ENCODE assay signal across 10 cellular contexts in genomic region chr1:78070758-78071157, GRCh38. TPM values are rescaled to one million over a fixed set of nuclear protein-coding genes. Genes with fewer than 3 reads are reported as not detected.
DNase-seq lines count a peak whose midpoint lies in the region; ATAC-seq and TF ChIP-seq lines count a peak whose summit lies in the region.
"Had no signal": no experiment of that assay in that cellular context is flagged by ENCODE, and none has a peak within 500 bp of the region (broad histone marks: within the 10 kb centered on the region; RNA-seq: fewer than 3 reads in every experiment).

No MANE protein-coding gene starts in this region.

- H3K27me3 ChIP-seq in right cardiac atrium (ENCODE audit: control insufficient read depth, insufficient read depth) (no peaks in the 10 kb centered on the region), MM.1S (replicated peaks; ENCODE audit: insufficient read depth, low read length) (no peaks in the 10 kb centered on the region), Karpas-422 (ENCODE audit: low read length) (no peaks in the 10 kb centered on the region; the same call in 1 of the 2 replicates)

- H3K9ac ChIP-seq in MM.1S (ENCODE audit: low read length), result no peak overlapping the region
- no peak overlapping the region for H3K9ac ChIP-seq in Karpas-422 (ENCODE audit: low read length)

- CTCF ChIA-PET in RWPE1 (lab: Yijun Ruan, JAX), result interaction anchor here (1.2 kb wide), 1 partner anchor 9 kb away, joined by 3 read pairs; no protein-coding TSS in a partner anchor

- peak; percentile 70 for DNase-seq in AG10803 (ENCODE audit: low read depth)
- DNase-seq in H4 (ENCODE audit: low spot score), result peak; percentile 14
- DNase-seq in RWPE1 (ENCODE audit: low spot score), result peak; percentile 91
- no peak for DNase-seq in right cardiac atrium
- no peak for DNase-seq in NK-92 (lab: John Stamatoyannopoulos, UW; ENCODE audit: unreplicated experiment)
- DNase-seq in SKM-1 (lab: John Stamatoyannopoulos, UW; ENCODE audit: unreplicated experiment), result no peak
- DNase-seq in MM.1S, result no peak
- no peak for DNase-seq in Karpas-422
- DNase-seq: activated effector memory CD4-positive, alpha-beta T cell treated with anti-CD3 and anti-CD28 coated beads, Interleukin-2, amount 50 U/mL, for 16 hours had no signal

- no peaks in the 10 kb centered on the region for H3K9me2 ChIP-seq in MM.1S (replicated peaks; ENCODE audit: insufficient read depth, low read length)
- no peaks in the 10 kb centered on the region for H3K9me2 ChIP-seq in Karpas-422 (replicated peaks; ENCODE audit: insufficient read depth, low read length)

- peak; percentile 62 to 72 for ATAC-seq in right cardiac atrium
- ATAC-seq: Panc1 had no signal

- H3K36me3 ChIP-seq in MM.1S (replicated peaks; ENCODE audit: insufficient read depth, low read length) (no peaks in the 10 kb centered on the region), Karpas-422 (ENCODE audit: insufficient read depth, low read length) (no peaks in the 10 kb centered on the region)

- no peaks in the 10 kb centered on the region for H3K79me2 ChIP-seq in MM.1S (ENCODE audit: low read length)
- no peaks in the 10 kb centered on the region for H3K79me2 ChIP-seq in Karpas-422 (ENCODE audit: low read length)

- H3K4me1 ChIP-seq in right cardiac atrium (ENCODE audit: control insufficient read depth, insufficient read depth, low read length) (no peaks in the 10 kb centered on the region), MM.1S (ENCODE audit: low read length) (no peaks in the 10 kb centered on the region), Karpas-422 (ENCODE audit: low read length) (no peaks in the 10 kb centered on the region)

- H3K4me3 ChIP-seq in AG10803 (ENCODE audit: low read length) (no peak overlapping the region), right cardiac atrium (ENCODE audit: low read length) (no peak overlapping the region), MM.1S (ENCODE audit: low read length) (no peak overlapping the region), Karpas-422 (ENCODE audit: low read length) (no peak overlapping the region)

- no peaks in the 10 kb centered on the region for H3F3A ChIP-seq in MM.1S (ENCODE audit: insufficient read depth, low read length)

- no peak overlapping the region for H3K4me2 ChIP-seq in MM.1S (ENCODE audit: low read depth, low read length)
- H3K4me2 ChIP-seq in Karpas-422 (ENCODE audit: low read depth, low read length, poor library complexity, severe bottlenecking), result no peak overlapping the region

- no peak for TF ChIP-seq CTCF in AG10803 (conservative IDR thresholded peaks at IDR 0.05; ENCODE audit: low read length)
- TF ChIP-seq CTCF in RWPE1 (conservative IDR thresholded peaks at IDR 0.05; ENCODE audit: low read depth), result no peak
- TF ChIP-seq CTCF in MM.1S (IDR thresholded peaks at IDR 0.05; ENCODE audit: low read length), result no peak

- WGBS in right cardiac atrium, result 32% methylated on average over 2 of the region's 2 CpGs

- H3K27ac ChIP-seq in RWPE1 (no peak overlapping the region), right cardiac atrium (ENCODE audit: low read length) (no peak overlapping the region), MM.1S (ENCODE audit: low read length) (no peak overlapping the region), Karpas-422 (ENCODE audit: low read length) (no peak overlapping the region)

- no peaks in the 10 kb centered on the region for H4K20me1 ChIP-seq in MM.1S (ENCODE audit: insufficient read depth, low read length)
- H4K20me1 ChIP-seq in Karpas-422 (ENCODE audit: insufficient read depth, low read depth, low read length), result no peaks in the 10 kb centered on the region

- intact Hi-C loops in right cardiac atrium (cut with DNase I), result no loop called here

- no peak overlapping the region for H2AFZ ChIP-seq in MM.1S (ENCODE audit: low read length)
- no peak overlapping the region for H2AFZ ChIP-seq in Karpas-422 (ENCODE audit: low read length)

- no peaks in the 10 kb centered on the region for H3K9me3 ChIP-seq in right cardiac atrium (ENCODE audit: control insufficient read depth, low read length)
- H3K9me3 ChIP-seq in MM.1S (replicated peaks; ENCODE audit: insufficient read depth, low read length), result no peaks in the 10 kb centered on the region
- no peaks in the 10 kb centered on the region for H3K9me3 ChIP-seq in Karpas-422 (ENCODE audit: low read length)

- POLR2A ChIA-PET in RWPE1 (lab: Yijun Ruan, JAX; ENCODE audit: low non-redundant PET), result interaction anchor here (0.5 kb wide), 1 partner anchor 10 kb away, joined by 3 read pairs; no protein-coding TSS in a partner anchor

RNA-seq across cellular contexts. Expression of gene GIPC2, which starts 25.0 kb away (rescaled TPM):
- 0.02 TPM in 1 of 2 replicates, not detected in the other for total RNA-seq in H4 (2014; rRNA removed; shearing (Covaris generic))
- total RNA-seq in right cardiac atrium, result 1 to 10 TPM; 1.3 to 1.8 (median 1.7) TPM
- 1.5 TPM for polyA plus RNA-seq in right cardiac atrium
- 0.04 and 0.15 TPM in 2 replicates for total RNA-seq in Karpas-422 (2014; rRNA removed; shearing (Covaris generic); ENCODE audit: low replicate concordance)

Comparison
In these comparisons a context has a peak if more than half of its experiments do, and no peak if none do; other contexts are left out.
1. DNase-seq: peak in AG10803 (single experiment), H4 (single experiment) and RWPE1 (single experiment); none in right cardiac atrium (0 of 3), NK-92 (single experiment), SKM-1 (single experiment), MM.1S (single experiment) and Karpas-422 (single experiment).